Comparison of ENCODE assay signal across 1 cellular context in genomic region chr11:19958218-19958617, GRCh38.
TF ChIP-seq lines count a peak whose summit lies in the region.

No MANE protein-coding gene starts in this region.

TF ChIP-seq in H1, 55 proteins besides CTCF, POLR2A, EP300 and RAD21 (continued from another document):
- TF ChIP-seq CBX5 (IDR thresholded peaks at IDR 0.05; ENCODE audit: low read depth, low read length): no peak
- no peak for TF ChIP-seq SIX5 (IDR thresholded peaks at IDR 0.05; ENCODE audit: low read depth, low read length)
